ENCODE assay signal across 10 cellular contexts in genomic region chr2:196758474-196759377, GRCh38. TPM values are rescaled to one million over a fixed set of nuclear protein-coding genes. Genes with fewer than 3 reads are reported as not detected.
A peak's percentile ranks its signal among the peaks of the same experiment; 100 is the strongest.
DNase-seq lines count a peak whose midpoint lies in the region; ATAC-seq and TF ChIP-seq lines count a peak whose summit lies in the region.
"Had no signal": no experiment of that assay in that cellular context is flagged by ENCODE, and none has a peak within 500 bp of the region (broad histone marks: within the 10 kb centered on the region; RNA-seq: fewer than 3 reads in every experiment).

No MANE protein-coding gene starts in this region.

- H3K27me3 ChIP-seq in RWPE2 (ENCODE audit: insufficient read depth, poor library complexity, severe bottlenecking) (no peaks in the 10 kb centered on the region), foreskin keratinocyte (no peaks in the 10 kb centered on the region), transverse colon (no peaks in the 10 kb centered on the region), H7 (ENCODE audit: control insufficient read depth, insufficient read depth, low read length) (no peaks in the 10 kb centered on the region)

- TF ChIP-seq POLR2A in transverse colon (IDR thresholded peaks at IDR 0.05), result no peak

- no peaks in the 10 kb centered on the region for H3K9me3 ChIP-seq in RWPE2 (ENCODE audit: severe bottlenecking)
- peaks cover 7 to 11% of the 10 kb centered on the region in 2 donors for H3K9me3 ChIP-seq in transverse colon

- H3K4me1 ChIP-seq in RWPE2 (ENCODE audit: insufficient read depth, poor library complexity, severe bottlenecking) (no peaks in the 10 kb centered on the region), foreskin keratinocyte (no peaks in the 10 kb centered on the region), transverse colon (no peaks in the 10 kb centered on the region)

- H3K9me3 Mint-ChIP-seq in activated naive CD4-positive, alpha-beta T cell treated with anti-CD3 and anti-CD28 coated beads, Interleukin-2, amount 10 ng/mL, durations not matched to agents 7 days and 5 days, result peaks cover 35% of the 10 kb centered on the region

- peaks cover 41% of the 10 kb centered on the region for H3K36me3 Mint-ChIP-seq in activated naive CD4-positive, alpha-beta T cell treated with anti-CD3 and anti-CD28 coated beads, Interleukin-2, amount 10 ng/mL, durations not matched to agents 7 days and 5 days

- H3K4me3 ChIP-seq in RWPE2 (ENCODE audit: severe bottlenecking) (no peak overlapping the region), transverse colon (no peak overlapping the region), H7 (ENCODE audit: insufficient read depth, low read depth, low read length) (no peak overlapping the region)

- TF ChIP-seq CTCF in RWPE2 (IDR thresholded peaks at IDR 0.05; ENCODE audit: poor library complexity, severe bottlenecking) (peak; percentile 57), foreskin keratinocyte (conservative IDR thresholded peaks at IDR 0.05) (peak; percentile 60), transverse colon (IDR thresholded peaks at IDR 0.05) (peak in 4 of 5 experiments; percentile 16 to 24 (median 20))

- H3K27ac ChIP-seq in RWPE2 (ENCODE audit: poor library complexity, severe bottlenecking) (no peak overlapping the region), foreskin keratinocyte (no peak overlapping the region), transverse colon (no peak overlapping the region)

- no peaks in the 10 kb centered on the region for H3K27me3 Mint-ChIP-seq in activated naive CD4-positive, alpha-beta T cell treated with anti-CD3 and anti-CD28 coated beads, Interleukin-2, amount 10 ng/mL, durations not matched to agents 7 days and 5 days

- WGBS in transverse colon (ENCODE audit: low coverage in 1 of 2), 2 donors, result 79 to 85% methylated on average over 2 to 3 of the region's 3 CpGs

- peak overlapping the region; percentile 46 for H3K27ac Mint-ChIP-seq in activated naive CD4-positive, alpha-beta T cell treated with anti-CD3 and anti-CD28 coated beads, Interleukin-2, amount 10 ng/mL, durations not matched to agents 7 days and 5 days

- no peak for TF ChIP-seq EP300 in transverse colon (IDR thresholded peaks at IDR 0.05; ENCODE audit: low read depth)

- no peak for DNase-seq in activated naive CD4-positive, alpha-beta T cell treated with anti-CD3 and anti-CD28 coated beads, Interleukin-2, amount 10 ng/mL, durations not matched to agents 7 days and 5 days
- no peak for DNase-seq in activated naive CD4-positive, alpha-beta T cell treated with Interleukin-2 at 50 U/mL for 16 hours
- DNase-seq in RWPE2 (ENCODE audit: low spot score) (no peak), foreskin keratinocyte (no peak), transverse colon (no peak), H7 (no peak), putamen (ENCODE audit: low spot score) (no peak)
- DNase-seq: activated gamma-delta T cell, NCI-H82 had no signal

- ATAC-seq in RWPE2 (ENCODE audit: low read depth), result 0 out of 3 replicates have a peak, but pooled peaks have one; percentile 31
- peak; percentile 39 for ATAC-seq in foreskin keratinocyte
- ATAC-seq in GM19452 (IDR thresholded peaks at IDR 0.05; ENCODE audit: unreplicated experiment), result no peak

- H3K36me3 ChIP-seq in RWPE2 (ENCODE audit: low read depth) (peaks cover 12% of the 10 kb centered on the region), transverse colon (peaks cover 0 to 16% (median 0%) of the 10 kb centered on the region in 4 donors), H7 (replicated peaks; ENCODE audit: control insufficient read depth, insufficient read depth, low read length) (peaks cover 1% of the 10 kb centered on the region; the same call in 1 of the 2 replicates)

- CTCF ChIA-PET in activated naive CD4-positive, alpha-beta T cell treated with anti-CD3 and anti-CD28 coated beads, Interleukin-2, amount 10 ng/mL, durations not matched to agents 7 days and 5 days (lab: Charles Lee), result interaction anchor here (0.6 to 2.4 kb wide), 4 partner anchors 111 to 426 kb away, joined by 3 to 5 read pairs (median 4); no protein-coding TSS in a partner anchor

- intact Hi-C loops in transverse colon (cut with DNase I; ENCODE audit: low total_unique reads), result no loop called here

- in situ Hi-C loops in transverse colon (cut with MboI; ENCODE audit: low pct_ligation_motif_present in 1 of 4, low pct_unique_long_range_greater_than_20kb in 1 of 4, low sequenced_read_pairs in 3 of 4), result loop anchor here in 1 of 4 donors (25.0 kb wide), 1 partner anchor 471 kb away; no protein-coding TSS in a partner anchor

- peaks cover 2% of the 10 kb centered on the region for H3K4me1 Mint-ChIP-seq in activated naive CD4-positive, alpha-beta T cell treated with anti-CD3 and anti-CD28 coated beads, Interleukin-2, amount 10 ng/mL, durations not matched to agents 7 days and 5 days

- no peak overlapping the region for H3K4me3 Mint-ChIP-seq in activated naive CD4-positive, alpha-beta T cell treated with anti-CD3 and anti-CD28 coated beads, Interleukin-2, amount 10 ng/mL, durations not matched to agents 7 days and 5 days

RNA-seq across cellular contexts. Expression of gene GTF3C3, which starts 40.8 kb away (rescaled TPM):
- total RNA-seq in foreskin keratinocyte (24.6 and 28.9 TPM in 2 replicates), transverse colon (10 to 100 TPM in 3 of 4 donors, 1 to 10 TPM in 1; 4.6 to 49.2 (median 34.9) TPM)
- polyA plus RNA-seq in foreskin keratinocyte, result 9.4 and 10.3 TPM in 2 replicates
- total RNA-seq in H7 (2014; rRNA removed; shearing (Covaris generic)), result 42.6 and 59.6 TPM in 2 replicates

RNA-seq across cellular contexts. Expression of gene C2orf66, which starts 50.4 kb away (rescaled TPM):
- 0.14 TPM in 2 replicates for total RNA-seq in foreskin keratinocyte
- 0.06 TPM in 2 replicates for polyA plus RNA-seq in foreskin keratinocyte
- not detected for total RNA-seq in transverse colon
- not detected in 2 replicates for total RNA-seq in H7 (2014; rRNA removed; shearing (Covaris generic))
